ENCODE assay signal across 23 cellular contexts in the genomic region with DNA sequence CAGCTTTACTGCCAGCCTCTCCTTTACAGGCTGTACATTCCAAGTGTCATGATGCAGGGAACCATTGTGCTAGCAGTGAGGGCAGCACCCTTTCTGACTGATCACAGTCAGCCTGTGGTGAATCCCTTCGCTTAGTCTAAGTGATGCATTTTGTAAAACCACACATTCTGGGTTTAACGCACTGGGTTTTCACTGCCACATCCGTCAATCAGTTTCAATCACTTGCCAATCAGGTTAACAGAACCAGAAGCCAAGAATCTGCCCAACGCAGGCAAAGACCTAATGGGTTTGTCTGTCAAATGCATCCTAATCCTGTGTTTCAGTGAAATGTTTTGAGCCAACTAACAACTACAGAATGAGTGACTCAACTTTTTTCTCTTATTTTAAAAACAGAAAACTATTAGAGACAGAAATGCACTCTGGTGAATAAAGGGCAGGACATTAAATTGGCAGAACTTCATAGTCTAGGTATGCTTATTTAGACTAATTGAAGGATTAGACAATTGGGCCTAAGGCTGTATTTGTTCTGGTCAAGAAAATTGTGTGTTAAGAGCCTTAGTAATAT.
"Had no signal": no experiment of that assay in that cellular context is flagged by ENCODE, and none has a peak within 500 bp of the region (broad histone marks: within the 10 kb centered on the region; RNA-seq: fewer than 3 reads in every experiment).

No MANE protein-coding gene starts in this region.

- H3K36me3 Mint-ChIP-seq: naive thymus-derived CD4-positive, alpha-beta T cell; stimulated activated memory B cell treated with anti-CD40 and anti-IgM and Interleukin-4, amounts not matched to agents 10 μg/mL and 1 μg/mL and 100 μg/mL, for 72 hours had no signal

- H3K4me3 ChIP-seq: coronary artery, dorsolateral prefrontal cortex, heart left ventricle, prostate gland, spleen, testis, tibial nerve had no signal

- H2AFZ ChIP-seq: parathyroid adenoma had no signal

- H3K27ac ChIP-seq: coronary artery, dorsolateral prefrontal cortex, heart left ventricle, parathyroid adenoma, prostate gland, spleen, testis, tibial nerve had no signal

- H3K4me1 ChIP-seq: heart left ventricle, parathyroid adenoma, prostate gland, spleen, testis, tibial nerve had no signal

- DNase-seq: dorsolateral prefrontal cortex; effector CD8-positive, alpha-beta T cell; heart left ventricle; hippocampal formation; kidney glomerular epithelial cell; naive thymus-derived CD4-positive, alpha-beta T cell; nephron progenitor cell; nucleus accumbens; retina; spleen; stimulated activated CD4-positive, alpha-beta T cell treated with anti-CD3 and anti-CD28 coated beads, Interleukin-15, amount 100 ng/mL, for 24 hours; stimulated activated CD4-positive, alpha-beta T cell treated with anti-CD3 and anti-CD28 coated beads, Interleukin-1b, Interleukin-23, amount 100 ng/mL, for 48 hours; stimulated activated CD4-positive, alpha-beta T cell treated with anti-CD3 and anti-CD28 coated beads, Interleukin-4, amount 100 ng/mL, for 24 hours; stimulated activated naive CD8-positive, alpha-beta T cell treated with anti-CD3 and anti-CD28 coated beads, Interleukin-15, amount 100 ng/mL, for 72 hours; testis had no signal

- ATAC-seq: heart left ventricle; naive thymus-derived CD4-positive, alpha-beta T cell; sciatic nerve; stimulated activated memory B cell treated with anti-CD40 and anti-IgM and Interleukin-4, amounts not matched to agents 10 μg/mL and 1 μg/mL and 100 μg/mL, for 72 hours; stimulated activated naive CD8-positive, alpha-beta T cell treated with anti-CD3 and anti-CD28 coated beads, Interleukin-15, amount 100 ng/mL, for 72 hours had no signal

- H3K79me2 ChIP-seq: parathyroid adenoma had no signal

- H3K4me3 Mint-ChIP-seq: naive thymus-derived CD4-positive, alpha-beta T cell; nephron progenitor cell; stimulated activated memory B cell treated with anti-CD40 and anti-IgM and Interleukin-4, amounts not matched to agents 10 μg/mL and 1 μg/mL and 100 μg/mL, for 72 hours; stimulated activated naive CD8-positive, alpha-beta T cell treated with anti-CD3 and anti-CD28 coated beads, Interleukin-15, amount 100 ng/mL, for 72 hours had no signal

- H3K9me3 ChIP-seq: heart left ventricle, prostate gland, spleen, testis, tibial nerve had no signal

- FAIRE-seq: frontal cortex, islet of Langerhans had no signal

- H3K27me3 ChIP-seq: dorsolateral prefrontal cortex, heart left ventricle, spleen, testis, tibial nerve had no signal

- H3K27ac Mint-ChIP-seq: naive thymus-derived CD4-positive, alpha-beta T cell; nephron progenitor cell; stimulated activated memory B cell treated with anti-CD40 and anti-IgM and Interleukin-4, amounts not matched to agents 10 μg/mL and 1 μg/mL and 100 μg/mL, for 72 hours; stimulated activated naive CD8-positive, alpha-beta T cell treated with anti-CD3 and anti-CD28 coated beads, Interleukin-15, amount 100 ng/mL, for 72 hours had no signal

- H3K4me1 Mint-ChIP-seq: naive thymus-derived CD4-positive, alpha-beta T cell; stimulated activated memory B cell treated with anti-CD40 and anti-IgM and Interleukin-4, amounts not matched to agents 10 μg/mL and 1 μg/mL and 100 μg/mL, for 72 hours; stimulated activated naive CD8-positive, alpha-beta T cell treated with anti-CD3 and anti-CD28 coated beads, Interleukin-15, amount 100 ng/mL, for 72 hours had no signal

- H3K27me3 Mint-ChIP-seq: stimulated activated memory B cell treated with anti-CD40 and anti-IgM and Interleukin-4, amounts not matched to agents 10 μg/mL and 1 μg/mL and 100 μg/mL, for 72 hours had no signal

- H3K9me3 Mint-ChIP-seq: nephron progenitor cell; stimulated activated memory B cell treated with anti-CD40 and anti-IgM and Interleukin-4, amounts not matched to agents 10 μg/mL and 1 μg/mL and 100 μg/mL, for 72 hours; stimulated activated naive CD8-positive, alpha-beta T cell treated with anti-CD3 and anti-CD28 coated beads, Interleukin-15, amount 100 ng/mL, for 72 hours had no signal

- H3K36me3 ChIP-seq: heart left ventricle, prostate gland, spleen, tibial nerve had no signal

- H3K9ac ChIP-seq: parathyroid adenoma had no signal
